In genomic region chr19:49579193-49579592, GRCh38 we compare ENCODE assay signal across 10 cellular contexts. TPM values are rescaled to one million over a fixed set of nuclear protein-coding genes. Genes with fewer than 3 reads are reported as not detected.
DNase-seq lines count a peak whose midpoint lies in the region; TF ChIP-seq lines count a peak whose summit lies in the region.
"Had no signal": no experiment of that assay in that cellular context is flagged by ENCODE, and none has a peak within 500 bp of the region (broad histone marks: within the 10 kb centered on the region; RNA-seq: fewer than 3 reads in every experiment).

No MANE protein-coding gene starts in this region.

- H3K4me3 ChIP-seq in subcutaneous abdominal adipose tissue (ENCODE audit: low read depth in 1 of 5, low read length in 5 of 5) (peak overlapping the region in 4 of 5 donors; percentile 70 to 96 (median 82)), uterus (peak overlapping the region in 1 of 2 donors; percentile 55)

- no peak overlapping the region for H3K27ac Mint-ChIP-seq in activated naive CD4-positive, alpha-beta T cell treated with anti-CD3 and anti-CD28 coated beads for 36 hours
- peak overlapping the region; percentile 92 for H3K27ac Mint-ChIP-seq in activated CD4-positive, alpha-beta memory T cell treated with anti-CD3 and anti-CD28 coated beads for 36 hours
- H3K27ac Mint-ChIP-seq in glutamatergic neuron (ENCODE audit: unreplicated experiment), result peak overlapping the region; percentile 94

- POLR2A ChIA-PET in activated CD4-positive, alpha-beta memory T cell treated with anti-CD3 and anti-CD28 coated beads for 36 hours (lab: Charles Lee), result interaction anchor here (0.9 to 2.5 kb wide), 6 partner anchors 10 to 98 kb away, joined by 4 to 22 read pairs (median 8); partner anchors contain the start of genes PRMT1 and PRR12

- no peak overlapping the region for H3K27ac ChIP-seq in subcutaneous abdominal adipose tissue (ENCODE audit: low read depth, low read length)
- H3K27ac ChIP-seq in uterus, result no peak overlapping the region

- peak overlapping the region in 4 of 5 donors; percentile 85 to 94 (median 88) for H3K9ac ChIP-seq in subcutaneous abdominal adipose tissue (ENCODE audit: low read length in 5 of 5)

- intact Hi-C loops in activated naive CD4-positive, alpha-beta T cell treated with anti-CD3 and anti-CD28 coated beads for 36 hours (cut with micrococcal nuclease), result no loop called here
- intact Hi-C loops in activated CD4-positive, alpha-beta memory T cell treated with anti-CD3 and anti-CD28 coated beads for 36 hours (cut with micrococcal nuclease), result no loop called here
- intact Hi-C loops in uterus (cut with DNase I; ENCODE audit: low total_unique reads), result no loop called here

- H3K27me3 ChIP-seq in subcutaneous abdominal adipose tissue (ENCODE audit: control insufficient read depth in 5 of 5, insufficient read depth in 4 of 5, low read length in 5 of 5) (no peaks in the 10 kb centered on the region), uterus (no peaks in the 10 kb centered on the region)

- H3K36me3 Mint-ChIP-seq in activated naive CD4-positive, alpha-beta T cell treated with anti-CD3 and anti-CD28 coated beads for 36 hours (ENCODE audit: low read depth), result peaks cover 1% of the 10 kb centered on the region
- H3K36me3 Mint-ChIP-seq in activated CD4-positive, alpha-beta memory T cell treated with anti-CD3 and anti-CD28 coated beads for 36 hours, result peaks cover 3% of the 10 kb centered on the region
- no peaks in the 10 kb centered on the region for H3K36me3 Mint-ChIP-seq in glutamatergic neuron (ENCODE audit: unreplicated experiment)

- H3K27me3 Mint-ChIP-seq in activated naive CD4-positive, alpha-beta T cell treated with anti-CD3 and anti-CD28 coated beads for 36 hours (ENCODE audit: low read depth), result no peaks in the 10 kb centered on the region
- no peaks in the 10 kb centered on the region for H3K27me3 Mint-ChIP-seq in activated CD4-positive, alpha-beta memory T cell treated with anti-CD3 and anti-CD28 coated beads for 36 hours
- peaks cover 2% of the 10 kb centered on the region for H3K27me3 Mint-ChIP-seq in glutamatergic neuron (ENCODE audit: unreplicated experiment)

- H3K36me3 ChIP-seq in subcutaneous abdominal adipose tissue (ENCODE audit: control insufficient read depth in 5 of 5, insufficient read depth in 5 of 5, low read length in 5 of 5) (peaks cover 0 to 15% (median 10%) of the 10 kb centered on the region in 5 donors), uterus (no peaks in the 10 kb centered on the region)

- H3K4me3 Mint-ChIP-seq in activated naive CD4-positive, alpha-beta T cell treated with anti-CD3 and anti-CD28 coated beads for 36 hours, result peak overlapping the region; percentile 85
- H3K4me3 Mint-ChIP-seq in activated CD4-positive, alpha-beta memory T cell treated with anti-CD3 and anti-CD28 coated beads for 36 hours, result peak overlapping the region; percentile 97
- peak overlapping the region; percentile 97 for H3K4me3 Mint-ChIP-seq in glutamatergic neuron (ENCODE audit: unreplicated experiment)

- no peak for TF ChIP-seq POLR2A in uterus (IDR thresholded peaks at IDR 0.05)

- no peak for DNase-seq in activated naive CD4-positive, alpha-beta T cell treated with anti-CD3 and anti-CD28 coated beads for 36 hours
- DNase-seq in activated naive CD4-positive, alpha-beta T cell treated with Interleukin-2 at 50 U/mL for 16 hours, result no peak
- DNase-seq in activated CD4-positive, alpha-beta memory T cell treated with anti-CD3 and anti-CD28 coated beads for 36 hours, result no peak
- DNase-seq in glutamatergic neuron (no peak), uterus (no peak), ACHN (no peak), SW 1271 (lab: John Stamatoyannopoulos, UW) (no peak)
- DNase-seq: aorta, COR-L47 had no signal

- H3K4me1 Mint-ChIP-seq in activated naive CD4-positive, alpha-beta T cell treated with anti-CD3 and anti-CD28 coated beads for 36 hours (ENCODE audit: low read depth), result peaks cover 39% of the 10 kb centered on the region
- H3K4me1 Mint-ChIP-seq in activated CD4-positive, alpha-beta memory T cell treated with anti-CD3 and anti-CD28 coated beads for 36 hours (ENCODE audit: low read depth), result peaks cover 29% of the 10 kb centered on the region
- peaks cover 11% of the 10 kb centered on the region for H3K4me1 Mint-ChIP-seq in glutamatergic neuron (ENCODE audit: low read depth, unreplicated experiment)

- TF ChIP-seq CTCF in glutamatergic neuron (IDR thresholded peaks at IDR 0.05; ENCODE audit: partially characterized antibody, unreplicated experiment) (no peak), uterus (IDR thresholded peaks at IDR 0.05) (no peak)

- CTCF ChIA-PET in activated naive CD4-positive, alpha-beta T cell treated with anti-CD3 and anti-CD28 coated beads for 36 hours (lab: Charles Lee), result interaction anchor here (0.7 to 4.4 kb wide), 7 partner anchors 9 to 76 kb away, joined by 4 to 30 read pairs (median 6); no protein-coding TSS in a partner anchor
- CTCF ChIA-PET in activated CD4-positive, alpha-beta memory T cell treated with anti-CD3 and anti-CD28 coated beads for 36 hours (lab: Charles Lee), result interaction anchor here (1.4 to 3.5 kb wide), 6 partner anchors 9 to 98 kb away, joined by 4 to 36 read pairs (median 6); partner anchors contain the start of gene PRMT1

- H3K4me1 ChIP-seq in subcutaneous abdominal adipose tissue (ENCODE audit: control insufficient read depth in 5 of 5, insufficient read depth in 5 of 5, low read length in 5 of 5), result peaks cover 4 to 25% (median 21%) of the 10 kb centered on the region in 5 donors
- peaks cover 0 to 5% of the 10 kb centered on the region in 2 donors for H3K4me1 ChIP-seq in uterus

- H3K9me3 ChIP-seq in subcutaneous abdominal adipose tissue (ENCODE audit: control insufficient read depth in 5 of 5, low read length in 5 of 5) (no peaks in the 10 kb centered on the region), uterus (no peaks in the 10 kb centered on the region)

- H3K9me3 Mint-ChIP-seq in activated naive CD4-positive, alpha-beta T cell treated with anti-CD3 and anti-CD28 coated beads for 36 hours, result no peaks in the 10 kb centered on the region
- H3K9me3 Mint-ChIP-seq in activated CD4-positive, alpha-beta memory T cell treated with anti-CD3 and anti-CD28 coated beads for 36 hours, result no peaks in the 10 kb centered on the region
- peaks cover 3% of the 10 kb centered on the region for H3K9me3 Mint-ChIP-seq in glutamatergic neuron (ENCODE audit: unreplicated experiment)

- in situ Hi-C loops in ACHN (cut with HindIII; ENCODE audit: low pct_ligation_motif_present, low pct_unique_long_range_greater_than_20kb, low sequenced_read_pairs), result no loop called here

RNA-seq across cellular contexts. Expression of gene NOSIP, which starts 1.2 kb away (rescaled TPM):
- 10 to 100 TPM; 76.4 to 77.4 TPM for total RNA-seq in activated naive CD4-positive, alpha-beta T cell treated with anti-CD3 and anti-CD28 coated beads for 36 hours
- 10 to 100 TPM; 80.3 to 84.3 TPM for total RNA-seq in activated CD4-positive, alpha-beta memory T cell treated with anti-CD3 and anti-CD28 coated beads for 36 hours
- total RNA-seq in glutamatergic neuron (ENCODE audit: unreplicated experiment) (94.4 TPM), uterus (100 to 1,000 TPM in 1 of 4 donors, 10 to 100 TPM in 3; 29.0 to 347 (median 65.4) TPM)

RNA-seq across cellular contexts. Expression of gene PRRG2, which starts 1.9 kb away (rescaled TPM):
- under 1 TPM; 0.52 TPM for total RNA-seq in activated naive CD4-positive, alpha-beta T cell treated with anti-CD3 and anti-CD28 coated beads for 36 hours
- total RNA-seq in activated CD4-positive, alpha-beta memory T cell treated with anti-CD3 and anti-CD28 coated beads for 36 hours, result 1 to 10 TPM in 1 of 2 experiments, under 1 TPM in 1; 0.85 to 1.5 TPM
- total RNA-seq in glutamatergic neuron (ENCODE audit: unreplicated experiment), result 0.29 TPM
- 1 to 10 TPM in 1 of 4 donors, under 1 TPM in 1, not detected in 2; 0.95 to 1.4 TPM for total RNA-seq in uterus

RNA-seq across cellular contexts. Expression of gene PRR12, which starts 11.8 kb away (rescaled TPM):
- total RNA-seq in activated naive CD4-positive, alpha-beta T cell treated with anti-CD3 and anti-CD28 coated beads for 36 hours, result 10 to 100 TPM; 16.4 to 16.9 TPM
- total RNA-seq in activated CD4-positive, alpha-beta memory T cell treated with anti-CD3 and anti-CD28 coated beads for 36 hours, result 10 to 100 TPM; 19.9 to 22.4 TPM
- 39.2 TPM for total RNA-seq in glutamatergic neuron (ENCODE audit: unreplicated experiment)
- total RNA-seq in uterus, result 10 to 100 TPM in 2 of 4 donors, 1 to 10 TPM in 2; 2.6 to 63.1 (median 8.6) TPM

RNA-seq across cellular contexts. Expression of gene RCN3, which starts 51.4 kb away (rescaled TPM):
- 1 to 10 TPM; 6.7 to 7.2 TPM for total RNA-seq in activated naive CD4-positive, alpha-beta T cell treated with anti-CD3 and anti-CD28 coated beads for 36 hours
- total RNA-seq in activated CD4-positive, alpha-beta memory T cell treated with anti-CD3 and anti-CD28 coated beads for 36 hours, result 1 to 10 TPM; 6.3 to 6.5 TPM
- total RNA-seq in glutamatergic neuron (ENCODE audit: unreplicated experiment) (2.5 TPM), uterus (10 to 100 TPM; 14.3 to 71.1 (median 41.4) TPM)
